Comparison of ENCODE assay signal across 9 cellular contexts in the genomic region with DNA sequence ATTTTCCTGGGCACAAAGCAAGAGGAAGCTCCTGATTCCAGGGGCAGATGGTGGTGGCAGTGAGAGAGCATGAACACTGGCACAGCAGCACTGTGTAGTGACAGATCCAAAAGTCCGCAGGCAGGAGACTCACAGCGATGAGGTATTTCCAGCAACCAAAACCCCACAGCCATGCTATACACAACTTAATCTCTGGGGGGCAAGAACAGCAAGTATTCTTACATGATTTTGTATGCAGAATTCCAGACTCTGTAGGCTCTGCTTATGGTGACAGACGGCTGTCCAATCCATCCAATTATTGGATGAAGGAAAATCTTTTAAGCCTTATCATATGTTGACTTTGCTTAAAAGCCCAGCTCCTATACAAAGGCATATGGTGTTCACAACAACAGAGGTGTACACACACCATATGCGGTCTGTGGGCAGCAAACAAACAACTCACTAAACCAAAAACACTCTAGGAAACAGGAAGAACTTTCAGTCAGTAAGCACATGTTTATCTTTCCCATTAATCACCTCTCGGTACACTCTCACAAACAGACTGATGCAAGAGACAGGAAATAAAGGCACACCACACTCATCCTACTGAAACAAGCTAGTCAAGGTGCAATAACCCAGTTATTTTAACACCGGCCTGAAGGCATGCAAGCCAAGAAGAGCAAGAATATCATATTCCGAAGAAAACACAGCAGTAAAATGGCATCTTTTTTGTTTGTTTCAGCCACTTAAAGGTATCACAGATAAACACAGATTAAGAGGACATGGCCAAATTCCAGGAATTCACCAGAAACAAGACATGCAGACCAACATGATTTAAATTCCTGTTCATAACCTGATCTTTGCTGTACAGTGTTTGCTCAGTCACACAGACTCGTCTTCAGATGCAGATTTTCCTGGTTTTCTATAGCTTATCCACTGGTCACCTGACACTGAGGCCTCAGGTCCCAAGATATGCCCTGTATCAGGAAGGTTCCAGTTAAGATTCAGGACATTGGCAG. TPM values are rescaled to one million over a fixed set of nuclear protein-coding genes. Genes with fewer than 3 reads are reported as not detected.
DNase-seq lines count a peak whose midpoint lies in the region; ATAC-seq and TF ChIP-seq lines count a peak whose summit lies in the region.
"Had no signal": no experiment of that assay in that cellular context is flagged by ENCODE, and none has a peak within 500 bp of the region (broad histone marks: within the 10 kb centered on the region; RNA-seq: fewer than 3 reads in every experiment).

No MANE protein-coding gene starts in this region.

- no peaks in the 10 kb centered on the region for H3K9me3 Mint-ChIP-seq in activated CD8-positive, alpha-beta memory T cell treated with anti-CD3 and anti-CD28 coated beads, Interleukin-2, amount 10 ng/mL, durations not matched to agents 7 days and 5 days (ENCODE audit: low read depth)
- no peaks in the 10 kb centered on the region for H3K9me3 Mint-ChIP-seq in activated naive CD8-positive, alpha-beta T cell treated with anti-CD3 and anti-CD28 coated beads, Interleukin-2, amount 50 U/mL, for 24 hours

- peak; percentile 91 for ATAC-seq in activated CD8-positive, alpha-beta memory T cell treated with anti-CD3 and anti-CD28 coated beads, Interleukin-2, amount 10 ng/mL, durations not matched to agents 7 days and 5 days
- ATAC-seq in HG03135 (IDR thresholded peaks at IDR 0.05; ENCODE audit: unreplicated experiment) (peak; percentile 64), left lung (peak; percentile 78), HG03378 (IDR thresholded peaks at IDR 0.05; ENCODE audit: unreplicated experiment) (no peak)
- peak; percentile 83 for ATAC-seq in activated naive CD8-positive, alpha-beta T cell treated with anti-CD3 and anti-CD28 coated beads, Interleukin-2, amount 50 U/mL, for 24 hours

- no peaks in the 10 kb centered on the region for H3K27me3 ChIP-seq in left lung
- H3K27me3 ChIP-seq: dorsolateral prefrontal cortex had no signal

- DNase-seq in activated CD8-positive, alpha-beta memory T cell treated with anti-CD3 and anti-CD28 coated beads, Interleukin-2, amount 10 ng/mL, durations not matched to agents 7 days and 5 days = peak; percentile 84
- no peak for DNase-seq in activated CD8-positive, alpha-beta memory T cell treated with anti-CD3 and anti-CD28 coated beads, Interleukin-2, amount 50 U/mL, for 4 hours
- DNase-seq in NCI-H748 treated with DMSO at 0.1 percent for 48 hours (lab: John Stamatoyannopoulos, UW) (peak; percentile 90), left lung (no peak), NCI-H1105 (lab: John Stamatoyannopoulos, UW) (no peak)
- DNase-seq in activated naive CD8-positive, alpha-beta T cell treated with anti-CD3 and anti-CD28 coated beads, Interleukin-2, amount 50 U/mL, for 24 hours = no peak

- peak overlapping the region; percentile 83 for H3K27ac Mint-ChIP-seq in activated CD8-positive, alpha-beta memory T cell treated with anti-CD3 and anti-CD28 coated beads, Interleukin-2, amount 10 ng/mL, durations not matched to agents 7 days and 5 days
- peak overlapping the region; percentile 88 for H3K27ac Mint-ChIP-seq in activated naive CD8-positive, alpha-beta T cell treated with anti-CD3 and anti-CD28 coated beads, Interleukin-2, amount 50 U/mL, for 24 hours

- H3K4me1 ChIP-seq in left lung = peaks cover 30 to 73% of the 10 kb centered on the region in 2 donors

- peaks cover 0 to 24% of the 10 kb centered on the region in 2 donors for H3K36me3 ChIP-seq in left lung

- peak overlapping the region; percentile 16 for H3K4me3 Mint-ChIP-seq in activated CD8-positive, alpha-beta memory T cell treated with anti-CD3 and anti-CD28 coated beads, Interleukin-2, amount 10 ng/mL, durations not matched to agents 7 days and 5 days
- peak overlapping the region; percentile 54 for H3K4me3 Mint-ChIP-seq in activated naive CD8-positive, alpha-beta T cell treated with anti-CD3 and anti-CD28 coated beads, Interleukin-2, amount 50 U/mL, for 24 hours

- intact Hi-C loops in left lung (cut with DNase I) = no loop called here

- no peaks in the 10 kb centered on the region for H3K27me3 Mint-ChIP-seq in activated CD8-positive, alpha-beta memory T cell treated with anti-CD3 and anti-CD28 coated beads, Interleukin-2, amount 10 ng/mL, durations not matched to agents 7 days and 5 days
- no peaks in the 10 kb centered on the region for H3K27me3 Mint-ChIP-seq in activated naive CD8-positive, alpha-beta T cell treated with anti-CD3 and anti-CD28 coated beads, Interleukin-2, amount 50 U/mL, for 24 hours

- H3K27ac ChIP-seq in left lung = peak overlapping the region; percentile 58 to 74

- peaks cover 12% of the 10 kb centered on the region for H3K36me3 Mint-ChIP-seq in activated CD8-positive, alpha-beta memory T cell treated with anti-CD3 and anti-CD28 coated beads, Interleukin-2, amount 10 ng/mL, durations not matched to agents 7 days and 5 days
- H3K36me3 Mint-ChIP-seq in activated naive CD8-positive, alpha-beta T cell treated with anti-CD3 and anti-CD28 coated beads, Interleukin-2, amount 50 U/mL, for 24 hours (ENCODE audit: low read depth) = peaks cover 20% of the 10 kb centered on the region

- CTCF ChIA-PET in activated CD8-positive, alpha-beta memory T cell treated with anti-CD3 and anti-CD28 coated beads, Interleukin-2, amount 10 ng/mL, durations not matched to agents 7 days and 5 days (lab: Charles Lee) = interaction anchor here (0.7 to 3.5 kb wide), 13 partner anchors 10 to 135 kb away, joined by 3 to 20 read pairs (median 4); a partner anchor contains a TSS

- no peak for TF ChIP-seq CTCF in left lung (IDR thresholded peaks at IDR 0.05)

- H3K9me3 ChIP-seq in left lung = no peaks in the 10 kb centered on the region

- peaks cover 11% of the 10 kb centered on the region for H3K4me1 Mint-ChIP-seq in activated CD8-positive, alpha-beta memory T cell treated with anti-CD3 and anti-CD28 coated beads, Interleukin-2, amount 10 ng/mL, durations not matched to agents 7 days and 5 days
- peaks cover 20% of the 10 kb centered on the region for H3K4me1 Mint-ChIP-seq in activated naive CD8-positive, alpha-beta T cell treated with anti-CD3 and anti-CD28 coated beads, Interleukin-2, amount 50 U/mL, for 24 hours

- no peak overlapping the region for H3K4me3 ChIP-seq in left lung
- H3K4me3 ChIP-seq: dorsolateral prefrontal cortex had no signal

RNA-seq across cellular contexts. Expression of a gene that starts 47.8 kb away (rescaled TPM):
- total RNA-seq in activated CD8-positive, alpha-beta memory T cell treated with anti-CD3 and anti-CD28 coated beads, Interleukin-2, amount 10 ng/mL, durations not matched to agents 7 days and 5 days = 10 to 100 TPM; 21.7 to 22.9 TPM
- total RNA-seq in left lung = 10 to 100 TPM; 39.0 to 45.0 TPM

Comparison
In these comparisons a context has a peak if more than half of its experiments do, and no peak if none do; other contexts are left out.
1. DNase-seq: peak in activated CD8-positive, alpha-beta memory T cell treated with anti-CD3 and anti-CD28 coated beads, Interleukin-2, amount 10 ng/mL, durations not matched to agents 7 days and 5 days (single experiment) and NCI-H748 treated with DMSO at 0.1 percent for 48 hours (single experiment); none in activated CD8-positive, alpha-beta memory T cell treated with anti-CD3 and anti-CD28 coated beads, Interleukin-2, amount 50 U/mL, for 4 hours (single experiment), activated naive CD8-positive, alpha-beta T cell treated with anti-CD3 and anti-CD28 coated beads, Interleukin-2, amount 50 U/mL, for 24 hours (single experiment), left lung (0 of 2) and NCI-H1105 (single experiment).